8 cellular contexts compared by ENCODE assay signal in the genomic region with DNA sequence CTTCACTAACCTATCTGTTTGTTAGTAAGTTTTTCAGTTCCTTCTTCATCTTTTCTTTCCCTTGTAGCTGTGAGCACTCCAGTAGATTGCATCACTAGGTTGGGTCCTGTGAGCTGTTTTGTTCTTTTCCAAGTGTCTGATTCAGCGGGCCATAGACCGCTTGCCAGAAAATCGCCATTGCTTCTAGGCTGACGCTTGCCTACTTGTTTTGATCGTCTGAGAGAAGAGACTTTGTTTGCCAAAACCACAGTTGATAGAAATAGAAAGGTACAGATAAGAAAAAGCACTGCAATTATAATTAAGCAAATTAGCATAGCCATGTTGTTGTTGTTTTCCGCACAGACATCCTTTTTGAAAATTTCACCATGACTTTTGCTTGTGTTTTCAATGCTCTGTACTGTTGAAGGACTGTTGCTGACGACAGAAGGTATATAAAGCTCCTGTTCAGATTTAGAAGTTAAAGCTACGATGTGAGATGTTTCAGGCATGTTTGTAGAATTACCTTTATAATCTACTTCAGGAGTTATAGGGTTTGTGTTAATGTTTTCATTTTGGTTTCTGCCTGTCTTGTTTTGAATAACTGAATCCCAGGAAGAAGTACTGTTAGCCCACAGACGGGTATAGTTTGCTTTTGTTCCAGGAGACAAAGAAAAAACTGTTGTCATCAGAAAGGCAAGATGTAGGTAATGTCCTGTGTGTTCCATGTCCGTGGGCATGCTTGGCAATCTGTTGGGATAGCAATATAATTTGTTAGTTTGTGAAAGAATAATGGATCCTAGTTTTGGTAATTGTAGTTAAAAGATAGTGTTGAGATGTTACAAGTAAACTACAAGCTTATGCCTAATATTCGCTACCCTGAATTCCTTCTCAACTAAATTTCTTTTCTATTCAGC. TPM values are rescaled to one million over a fixed set of nuclear protein-coding genes. Genes with fewer than 3 reads are reported as not detected.
DNase-seq lines count a peak whose midpoint lies in the region; ATAC-seq and TF ChIP-seq lines count a peak whose summit lies in the region.

No MANE protein-coding gene starts in this region.

- H3K36me3 Mint-ChIP-seq in activated CD8-positive, alpha-beta T cell treated with anti-CD3 and anti-CD28 coated beads, Interleukin-2, amount 10 ng/mL, durations not matched to agents 7 days and 5 days (ENCODE audit: low read depth): peaks cover 43% of the 10 kb centered on the region
- H3K36me3 Mint-ChIP-seq in endodermal cell (ENCODE audit: low read depth): peaks cover 10% of the 10 kb centered on the region

- H3K27me3 Mint-ChIP-seq in activated CD8-positive, alpha-beta T cell treated with anti-CD3 and anti-CD28 coated beads, Interleukin-2, amount 10 ng/mL, durations not matched to agents 7 days and 5 days (ENCODE audit: low read depth): no peaks in the 10 kb centered on the region
- H3K27me3 Mint-ChIP-seq in endodermal cell (ENCODE audit: insufficient read depth): no peaks in the 10 kb centered on the region

- WGBS in endodermal cell (ENCODE audit: insufficient coverage in 1 of 2, insufficient read length in 1 of 2), 2 experiments: 86 to 88% methylated on average over 9 to 10 of the region's 11 CpGs

- peak overlapping the region; percentile 13 for H3K27ac ChIP-seq in endodermal cell (ENCODE audit: low read depth, low read length)

- peaks cover 7% of the 10 kb centered on the region for H3K9me3 Mint-ChIP-seq in activated CD8-positive, alpha-beta T cell treated with anti-CD3 and anti-CD28 coated beads, Interleukin-2, amount 10 ng/mL, durations not matched to agents 7 days and 5 days (ENCODE audit: insufficient read depth)
- no peaks in the 10 kb centered on the region for H3K9me3 Mint-ChIP-seq in endodermal cell

- CTCF ChIA-PET in activated CD8-positive, alpha-beta T cell treated with anti-CD3 and anti-CD28 coated beads, Interleukin-2, amount 10 ng/mL, durations not matched to agents 7 days and 5 days (lab: Charles Lee): interaction anchor here (0.8 to 3.2 kb wide), 2 partner anchors 7 to 9 kb away, joined by 3 to 24 read pairs; no protein-coding TSS in a partner anchor

- no peaks in the 10 kb centered on the region for H3K9me3 ChIP-seq in endodermal cell (ENCODE audit: control insufficient read depth, low read length)

- H3K27me3 ChIP-seq in endodermal cell (ENCODE audit: control insufficient read depth, insufficient read depth, low read length, poor library complexity, severe bottlenecking): no peaks in the 10 kb centered on the region

- POLR2A ChIA-PET in activated CD8-positive, alpha-beta T cell treated with anti-CD3 and anti-CD28 coated beads, Interleukin-2, amount 10 ng/mL, durations not matched to agents 7 days and 5 days (lab: Charles Lee): interaction anchor here (0.6 to 6.2 kb wide), 7 partner anchors 7 to 169 kb away, joined by 3 to 185 read pairs (median 3); partner anchors contain the start of gene EVI2B

- no peak for TF ChIP-seq CTCF in endodermal cell (conservative IDR thresholded peaks at IDR 0.05)
- no peak for TF ChIP-seq CTCF in GM13976 (IDR thresholded peaks at IDR 0.05; ENCODE audit: borderline replicate concordance, control extremely low read depth, extremely low read depth, insufficient read depth, missing control alignments)

- no peak overlapping the region for H3K9ac ChIP-seq in endodermal cell (ENCODE audit: extremely low read depth, low read length, poor library complexity, severe bottlenecking)

- no peak overlapping the region for H3K4me3 ChIP-seq in endodermal cell (ENCODE audit: low read length)

- DNase-seq in M059J (ENCODE audit: low read depth) (peak; percentile 86), endodermal cell (no peak), nucleus accumbens (lab: John Stamatoyannopoulos, UW) (peak in 47 of 56 donors; percentile 15 to 79 (median 56)), GM13976 (ENCODE audit: low spot score) (no peak), NCI-H774 (lab: John Stamatoyannopoulos, UW) (no peak)
- peak; percentile 57 for DNase-seq in activated CD8-positive, alpha-beta T cell treated with anti-CD3 and anti-CD28 coated beads, Interleukin-2, amount 10 ng/mL, durations not matched to agents 7 days and 5 days

- in situ Hi-C loops in GM13976 (cut with MboI; ENCODE audit: low sequenced_read_pairs, unreplicated experiment): no loop called here

- H3K36me3 ChIP-seq in endodermal cell (ENCODE audit: control insufficient read depth, insufficient read depth, low read length): peaks cover 5% of the 10 kb centered on the region

- peak overlapping the region; percentile 74 for H3K4me3 Mint-ChIP-seq in activated CD8-positive, alpha-beta T cell treated with anti-CD3 and anti-CD28 coated beads, Interleukin-2, amount 10 ng/mL, durations not matched to agents 7 days and 5 days
- no peak overlapping the region for H3K4me3 Mint-ChIP-seq in endodermal cell

- H3K4me1 ChIP-seq in endodermal cell (ENCODE audit: control insufficient read depth, insufficient read depth, low read length): no peaks in the 10 kb centered on the region

- ATAC-seq in GM18873 (IDR thresholded peaks at IDR 0.05; ENCODE audit: low FRiP score, unreplicated experiment): peak; percentile 33
- peak; percentile 28 for ATAC-seq in activated CD8-positive, alpha-beta T cell treated with anti-CD3 and anti-CD28 coated beads, Interleukin-2, amount 10 ng/mL, durations not matched to agents 7 days and 5 days
- no peak for ATAC-seq in HG03135 (IDR thresholded peaks at IDR 0.05; ENCODE audit: unreplicated experiment)

- peak overlapping the region; percentile 90 for H3K27ac Mint-ChIP-seq in activated CD8-positive, alpha-beta T cell treated with anti-CD3 and anti-CD28 coated beads, Interleukin-2, amount 10 ng/mL, durations not matched to agents 7 days and 5 days
- peak overlapping the region; percentile 1 for H3K27ac Mint-ChIP-seq in endodermal cell

- H3K4me1 Mint-ChIP-seq in activated CD8-positive, alpha-beta T cell treated with anti-CD3 and anti-CD28 coated beads, Interleukin-2, amount 10 ng/mL, durations not matched to agents 7 days and 5 days (ENCODE audit: low read depth): peaks cover 46% of the 10 kb centered on the region
- H3K4me1 Mint-ChIP-seq in endodermal cell: peaks cover 3% of the 10 kb centered on the region

RNA-seq across cellular contexts. Expression of gene EVI2A, which starts 2.9 kb away (rescaled TPM):
- total RNA-seq in M059J (2014; rRNA removed; shearing (Covaris generic)): 7.4 and 7.7 TPM in 2 replicates
- total RNA-seq in activated CD8-positive, alpha-beta T cell treated with anti-CD3 and anti-CD28 coated beads, Interleukin-2, amount 10 ng/mL, durations not matched to agents 7 days and 5 days: 10 to 100 TPM; 40.4 to 44.2 TPM
- total RNA-seq in endodermal cell: not detected
- polyA plus RNA-seq in endodermal cell (2013, experiment 1 of 2): not detected
- not detected for polyA plus RNA-seq in endodermal cell (2013, experiment 2 of 2)

RNA-seq across cellular contexts. Expression of gene EVI2B, which starts 4.7 kb away (rescaled TPM):
- 1.5 and 2.4 TPM in 2 replicates for total RNA-seq in M059J (2014; rRNA removed; shearing (Covaris generic))
- total RNA-seq in activated CD8-positive, alpha-beta T cell treated with anti-CD3 and anti-CD28 coated beads, Interleukin-2, amount 10 ng/mL, durations not matched to agents 7 days and 5 days: 10 to 100 TPM; 49.1 to 52.6 TPM
- not detected for total RNA-seq in endodermal cell
- not detected for polyA plus RNA-seq in endodermal cell (2013, experiment 1 of 2)
- not detected for polyA plus RNA-seq in endodermal cell (2013, experiment 2 of 2)

RNA-seq across cellular contexts. Expression of gene OMG, which starts 21.5 kb away (rescaled TPM):
- total RNA-seq in M059J (2014; rRNA removed; shearing (Covaris generic)): not detected in 2 replicates
- total RNA-seq in activated CD8-positive, alpha-beta T cell treated with anti-CD3 and anti-CD28 coated beads, Interleukin-2, amount 10 ng/mL, durations not matched to agents 7 days and 5 days: under 1 TPM; 0.29 to 0.50 TPM
- not detected for total RNA-seq in endodermal cell
- polyA plus RNA-seq in endodermal cell (2013, experiment 1 of 2): not detected
- polyA plus RNA-seq in endodermal cell (2013, experiment 2 of 2): not detected

Comparison
In these comparisons a context has a peak if more than half of its experiments do, and no peak if none do; other contexts are left out.
1. DNase-seq: peak in M059J (single experiment), activated CD8-positive, alpha-beta T cell treated with anti-CD3 and anti-CD28 coated beads, Interleukin-2, amount 10 ng/mL, durations not matched to agents 7 days and 5 days (single experiment) and nucleus accumbens (47 of 56); none in endodermal cell (single experiment), GM13976 (single experiment) and NCI-H774 (single experiment).
2. RNA of gene EVI2B, which starts 4.7 kb away (total RNA-seq): 49.1 to 52.6 TPM in activated CD8-positive, alpha-beta T cell treated with anti-CD3 and anti-CD28 coated beads, Interleukin-2, amount 10 ng/mL, durations not matched to agents 7 days and 5 days; 1.5 to 2.4 TPM in M059J and not detected in endodermal cell; every median in the first group is over 10 times any median in the second.